Comparison of ENCODE assay signal across 8 cellular contexts in the genomic region with DNA sequence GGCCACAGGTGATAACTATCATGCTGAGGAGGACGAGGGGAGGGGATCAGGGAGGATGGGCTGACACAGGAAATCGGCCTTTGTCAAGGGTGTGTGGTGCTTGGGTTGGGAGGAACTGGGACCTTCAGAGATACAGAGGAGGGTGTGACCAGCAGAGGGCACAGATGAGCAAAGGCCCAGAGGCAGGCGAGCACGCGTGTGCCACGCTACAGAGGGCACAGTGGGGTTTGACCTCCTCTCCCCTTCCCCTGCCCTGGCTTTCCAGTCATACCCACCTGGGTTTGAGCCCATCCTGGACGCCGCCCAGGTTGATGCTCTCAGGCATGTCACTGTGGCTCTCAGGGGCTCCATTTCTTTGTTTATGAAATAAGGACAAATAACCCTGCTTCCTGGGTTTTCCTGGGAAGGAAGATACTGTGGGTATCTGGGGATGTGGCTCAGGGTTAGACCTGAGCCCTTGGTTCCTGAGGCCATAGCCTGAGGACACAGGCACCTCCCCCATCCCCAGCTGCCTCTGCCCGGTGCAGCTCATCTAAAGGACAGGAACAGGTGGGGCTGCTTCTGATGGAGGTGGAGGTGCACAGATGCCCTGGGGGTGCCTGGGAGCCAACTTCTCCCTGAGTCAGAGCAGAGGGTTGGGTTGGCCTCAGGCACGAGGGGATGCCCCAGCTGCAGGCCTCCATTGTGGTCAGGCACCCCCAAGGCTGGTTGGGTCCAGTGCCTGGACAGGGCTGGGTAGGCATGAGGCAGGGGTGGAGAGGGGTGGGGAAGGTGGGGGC. TPM values are rescaled to one million over a fixed set of nuclear protein-coding genes. Genes with fewer than 3 reads are reported as not detected.
A peak's percentile ranks its signal among the peaks of the same experiment; 100 is the strongest.
DNase-seq lines count a peak whose midpoint lies in the region; ATAC-seq, FAIRE-seq and TF ChIP-seq lines count a peak whose summit lies in the region.

No MANE protein-coding gene starts in this region.

- FAIRE-seq in urothelium cell line (lab: Jason Lieb, UNC), result peak; percentile 65

- H2BK120ac ChIP-seq in trophoblast cell (ENCODE audit: insufficient read depth, low read length, poor library complexity), result peak overlapping the region; percentile 63

- POLR2A ChIA-PET in AG04450 (lab: Yijun Ruan, JAX), result no interaction called here

- H3K4ac ChIP-seq in trophoblast cell (ENCODE audit: low read depth, low read length), result no peak overlapping the region

- peaks cover 17% of the 10 kb centered on the region for H3K4me1 ChIP-seq in RWPE2 (ENCODE audit: insufficient read depth, poor library complexity, severe bottlenecking)
- H3K4me1 ChIP-seq in trophoblast cell (ENCODE audit: control insufficient read depth in 1 of 2, insufficient read depth in 2 of 2, low read length in 2 of 2), result peaks cover 33 to 42% of the 10 kb centered on the region in 2 experiments

- H3K4me2 ChIP-seq in trophoblast cell (ENCODE audit: low read length), result no peak overlapping the region

- peak overlapping the region; percentile 92 for H4K91ac ChIP-seq in trophoblast cell (ENCODE audit: low read depth, low read length)

- H2BK5ac ChIP-seq in trophoblast cell (ENCODE audit: low read depth, low read length, poor library complexity), result peak overlapping the region; percentile 37

- CTCF ChIA-PET in AG04450 (lab: Charles Lee), result interaction anchor here (0.7 to 1.8 kb wide), 2 partner anchors 10 to 37 kb away, joined by 3 to 6 read pairs; no protein-coding TSS in a partner anchor

- peak overlapping the region; percentile 71 for H3K14ac ChIP-seq in trophoblast cell (ENCODE audit: low read length)

- H3K79me1 ChIP-seq in trophoblast cell (ENCODE audit: low read length), result peaks cover 36% of the 10 kb centered on the region

- peak overlapping the region; percentile 75 for H2BK12ac ChIP-seq in trophoblast cell (ENCODE audit: low read length)

- H3K23ac ChIP-seq in trophoblast cell (ENCODE audit: low read length), result no peak overlapping the region

- H3K27me3 ChIP-seq in AG04450 (ENCODE audit: control insufficient read depth, insufficient read depth, low read length) (peaks cover 10% of the 10 kb centered on the region), RWPE2 (ENCODE audit: insufficient read depth, poor library complexity, severe bottlenecking) (no peaks in the 10 kb centered on the region), trophoblast cell (ENCODE audit: insufficient read depth, low read length) (no peaks in the 10 kb centered on the region)

- H2AFZ ChIP-seq in trophoblast cell (ENCODE audit: insufficient read depth, low read length, poor library complexity), result peak overlapping the region; percentile 15

- H3K36me3 ChIP-seq in RWPE2 (ENCODE audit: low read depth), result no peaks in the 10 kb centered on the region
- H3K36me3 ChIP-seq in trophoblast cell (ENCODE audit: control insufficient read depth in 1 of 2, insufficient read depth in 2 of 2, low read length in 2 of 2), result no peaks in the 10 kb centered on the region

- ATAC-seq in GM18517 (IDR thresholded peaks at IDR 0.05; ENCODE audit: unreplicated experiment), result peak; percentile 74
- ATAC-seq in HG03354 (IDR thresholded peaks at IDR 0.05; ENCODE audit: poor library complexity, severe bottlenecking, unreplicated experiment), result peak; percentile 73
- peak; percentile 78 for ATAC-seq in RWPE2 (ENCODE audit: low read depth)

- H3K9me3 ChIP-seq in AG04450 (ENCODE audit: control insufficient read depth, insufficient read depth, low read length) (no peaks in the 10 kb centered on the region; the same call in 1 of the 2 replicates), RWPE2 (ENCODE audit: severe bottlenecking) (no peaks in the 10 kb centered on the region), trophoblast cell (ENCODE audit: insufficient read depth, low read depth, low read length) (no peaks in the 10 kb centered on the region)

- H4K8ac ChIP-seq in trophoblast cell (ENCODE audit: low read depth, low read length), result peak overlapping the region; percentile 63

- TF ChIP-seq CTCF in AG04450 (IDR thresholded peaks at IDR 0.05; ENCODE audit: low read depth, low read length) (peak; percentile 83), RWPE2 (IDR thresholded peaks at IDR 0.05; ENCODE audit: poor library complexity, severe bottlenecking) (peak; percentile 74)

- peak overlapping the region; percentile 71 for H2AK5ac ChIP-seq in trophoblast cell (ENCODE audit: low read length)

- no peak overlapping the region for H3K27ac ChIP-seq in AG04450 (ENCODE audit: low read depth, low read length)
- peak overlapping the region; percentile 28 for H3K27ac ChIP-seq in RWPE2 (ENCODE audit: poor library complexity, severe bottlenecking)
- peak overlapping the region; percentile 54 for H3K27ac ChIP-seq in trophoblast cell (ENCODE audit: low read depth, low read length)

- H3K4me3 ChIP-seq in AG04450 (ENCODE audit: low read depth, low read length) (no peak overlapping the region), RWPE2 (ENCODE audit: severe bottlenecking) (no peak overlapping the region), trophoblast cell (ENCODE audit: low read depth, low read length) (no peak overlapping the region)

- peaks cover 8% of the 10 kb centered on the region for H3K79me2 ChIP-seq in trophoblast cell (ENCODE audit: control insufficient read depth, insufficient read depth, low read length, poor library complexity)

- DNase-seq in AG04450 (ENCODE audit: low read depth, low spot score) (no peak), RWPE2 (ENCODE audit: low spot score) (peak; percentile 86), germinal center (ENCODE audit: low spot score) (peak; percentile 77), trophoblast cell (peak; percentile 95 to 97), urothelium cell line (ENCODE audit: low spot score) (peak; percentile 71)
- peak; percentile 69 for DNase-seq in activated T-helper 9 cell treated with anti-CD3 and anti-CD28 coated beads, Interleukin-2, amount 50 U/mL, for 16 hours (ENCODE audit: low read depth)

- no peak overlapping the region for H4K12ac ChIP-seq in trophoblast cell (ENCODE audit: low read depth, low read length)

- no CpG with 5 or more reads among the region's 10 CpGs for WGBS in trophoblast cell (ENCODE audit: extremely low coverage, insufficient coverage, insufficient read length)

- H3K9ac ChIP-seq in trophoblast cell (ENCODE audit: low read length), result no peak overlapping the region

- peak overlapping the region; percentile 72 for H3K18ac ChIP-seq in trophoblast cell (ENCODE audit: low read length)

RNA-seq across cellular contexts. Expression of a gene that starts 51.8 kb away (rescaled TPM):
- polyA plus RNA-seq in AG04450 (2011; rRNA removed), result not detected in 2 replicates
- not detected in 2 replicates for polyA minus RNA-seq in AG04450 (2011; rRNA and poly(A)+ RNA removed)
- polyA plus RNA-seq in trophoblast cell (2013), result 1.0 and 1.2 TPM in 2 replicates
